20 cellular contexts compared by ENCODE assay signal in the genomic region with DNA sequence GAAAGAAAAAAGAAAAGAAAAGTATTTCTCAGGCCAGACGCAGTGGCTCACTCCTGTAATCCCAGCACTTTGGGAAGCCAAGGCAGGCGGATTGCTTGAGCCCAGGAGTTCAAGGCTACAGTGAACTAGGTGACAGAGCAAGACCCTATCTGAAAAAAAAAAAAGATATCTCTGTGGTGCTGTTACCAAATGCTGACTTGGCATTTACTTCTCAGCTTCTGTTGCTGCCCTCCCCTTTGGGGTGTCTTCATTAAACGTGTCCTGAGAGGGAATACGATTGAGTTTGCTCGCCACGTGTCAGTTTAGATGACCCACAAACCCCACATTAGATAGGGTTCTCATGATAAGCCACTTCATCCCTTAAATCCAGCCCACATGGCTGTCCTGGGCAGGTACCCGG. TPM values are rescaled to one million over a fixed set of nuclear protein-coding genes. Genes with fewer than 3 reads are reported as not detected.
DNase-seq lines count a peak whose midpoint lies in the region; ATAC-seq, FAIRE-seq and TF ChIP-seq lines count a peak whose summit lies in the region.
"Had no signal": no experiment of that assay in that cellular context is flagged by ENCODE, and none has a peak within 500 bp of the region (broad histone marks: within the 10 kb centered on the region; RNA-seq: fewer than 3 reads in every experiment).

No MANE protein-coding gene starts in this region.

- no peaks in the 10 kb centered on the region for H3K9me3 ChIP-seq in HepG2 (ENCODE audit: low read length)
- H3K9me3 ChIP-seq in right lobe of liver, result no peaks in the 10 kb centered on the region
- H3K9me3 ChIP-seq in SK-N-MC (ENCODE audit: low read depth, low read length), result no peaks in the 10 kb centered on the region
- H3K9me3 ChIP-seq in testis, result no peaks in the 10 kb centered on the region
- H3K9me3 ChIP-seq: BLaER1, Caco-2 had no signal

- no peak for ATAC-seq in HepG2
- no peak for ATAC-seq in right lobe of liver
- ATAC-seq in HG02763 (IDR thresholded peaks at IDR 0.05; ENCODE audit: unreplicated experiment), result no peak
- ATAC-seq: CD8-positive, alpha-beta T cell; GM12878; HCT116 had no signal

- WGBS in HepG2 (ENCODE audit: low lambda C conversion rate), result 57% methylated on average over 7 of the region's 7 CpGs
- 72% methylated on average over 6 of the region's 7 CpGs for WGBS in right lobe of liver (ENCODE audit: insufficient coverage, low coverage, low lambda C conversion rate, missing lambda C conversion rate)
- 35 to 37% methylated on average over 6 to 7 of the region's 7 CpGs for WGBS in testis, 2 donors

- H3K27me3 ChIP-seq in HepG2 (ENCODE audit: control insufficient read depth in 1 of 2, insufficient read depth in 2 of 2, low read length in 2 of 2) (peaks cover 0 to 6% of the 10 kb centered on the region in 2 experiments; a peak in 1 of 5 replicates), right lobe of liver (no peaks in the 10 kb centered on the region), testis (no peaks in the 10 kb centered on the region)
- H3K27me3 ChIP-seq: BLaER1 had no signal

- CTCF ChIA-PET in HepG2 (lab: Yijun Ruan, JAX; ENCODE audit: low intra/inter-chr PET ratio, low total read pairs), result no interaction called here

- H3K79me2 ChIP-seq in HepG2 (ENCODE audit: insufficient read depth, low read length), result no peaks in the 10 kb centered on the region

- POLR2A ChIA-PET in HepG2 (lab: Yijun Ruan, JAX), result no interaction called here

- H3K4me3 ChIP-seq in HepG2 (replicated peaks in 1 of 3; ENCODE audit: insufficient read depth in 1 of 3, low read depth in 2 of 3, low read length in 3 of 3) (no peak overlapping the region), right lobe of liver (no peak overlapping the region), SK-N-MC (no peak overlapping the region), testis (no peak overlapping the region)
- H3K4me3 ChIP-seq: BLaER1, GM12878, GM23248 had no signal

- no peaks in the 10 kb centered on the region for H4K20me1 ChIP-seq in HepG2 (ENCODE audit: insufficient read depth, low read length)
- H4K20me1 ChIP-seq: BLaER1 had no signal

- TF ChIP-seq CTCF in HepG2 (CRISPR knock-in tag; IDR thresholded peaks at IDR 0.05) (no peak), right lobe of liver (IDR thresholded peaks at IDR 0.05) (no peak), testis (IDR thresholded peaks at IDR 0.05) (no peak)

- H3K9ac ChIP-seq in HepG2 (ENCODE audit: insufficient read depth, low read depth, low read length) (no peak overlapping the region), SK-N-MC (ENCODE audit: insufficient read length) (peak overlapping the region; percentile 18)
- H3K9ac ChIP-seq: BLaER1, GM23248 had no signal

- TF ChIP-seq POLR2A in HepG2 (IDR thresholded peaks at IDR 0.05; ENCODE audit: insufficient read depth in 1 of 2, low read depth in 2 of 2, low read length in 2 of 2), result no peak
- no peak for TF ChIP-seq POLR2A in right lobe of liver (IDR thresholded peaks at IDR 0.05)
- no peak for TF ChIP-seq POLR2A in testis (IDR thresholded peaks at IDR 0.05)

- BruUV-seq in HepG2 (replicated peaks; lab: Mats Ljungman, UMichigan), result no TSS peak

- no peak for FAIRE-seq in HepG2 (lab: Jason Lieb, UNC)
- FAIRE-seq: GM12878, GM19239 had no signal

- no peak for TF ChIP-seq RAD21 in HepG2 (CRISPR knock-in tag; IDR thresholded peaks at IDR 0.05)

- DNase-seq in HepG2 (ENCODE audit: low spot score) (no peak), right lobe of liver (no peak), SK-N-MC (ENCODE audit: low read depth, low spot score) (no peak), testis (no peak), putamen (ENCODE audit: low spot score) (no peak)
- DNase-seq: 8988T; Caco-2; CD4-positive, CD25-positive, alpha-beta regulatory T cell; CD8-positive, alpha-beta T cell; DMS153; EL; GDM1; GM23248; H9 had no signal

- H3K27ac ChIP-seq in HepG2 (ENCODE audit: extremely low read length, insufficient read depth, low read length) (no peak overlapping the region), right lobe of liver (no peak overlapping the region), SK-N-MC (peak overlapping the region; percentile 63), testis (peak overlapping the region; percentile 35 to 43)
- H3K27ac ChIP-seq: BLaER1, C4-2B, GM23248 had no signal

- H3K36me3 ChIP-seq in HepG2 (replicated peaks in 1 of 2; ENCODE audit: control insufficient read depth in 1 of 2, insufficient read depth in 2 of 2, low read length in 2 of 2) (no peaks in the 10 kb centered on the region), right lobe of liver (no peaks in the 10 kb centered on the region), SK-N-MC (ENCODE audit: insufficient read depth, low read length) (no peaks in the 10 kb centered on the region), testis (ENCODE audit: low read depth, missing control alignments) (no peaks in the 10 kb centered on the region)
- H3K36me3 ChIP-seq: BLaER1 had no signal

- no peak overlapping the region for H2AFZ ChIP-seq in HepG2 (ENCODE audit: low read length)
- H2AFZ ChIP-seq: GM23248 had no signal

- H3K4me2 ChIP-seq in HepG2 (ENCODE audit: low read depth, low read length), result no peak overlapping the region
- H3K4me2 ChIP-seq: BLaER1 had no signal

- H3K4me1 ChIP-seq in HepG2 (ENCODE audit: insufficient read depth, low read length) (peaks cover 15% of the 10 kb centered on the region), right lobe of liver (peaks cover 0 to 9% (median 4%) of the 10 kb centered on the region in 4 donors), testis (peaks cover 11% of the 10 kb centered on the region)

- in situ Hi-C loops in HepG2 (cut with HindIII; ENCODE audit: extremely low pct_ligation_motif_present, low pct_unique_long_range_greater_than_20kb), result no loop called here

- TF ChIP-seq EP300 in HepG2 (IDR thresholded peaks at IDR 0.05; ENCODE audit: low read depth in 2 of 2, low read length in 2 of 2), result no peak
- TF ChIP-seq EP300 in HepG2 (CRISPR knock-in tag; IDR thresholded peaks at IDR 0.05; ENCODE audit: borderline replicate concordance), result no peak

- intact Hi-C loops in HepG2 (cut with micrococcal nuclease; ENCODE audit: unreplicated experiment), result loop anchor here (10.0 kb wide), 1 partner anchor 492 kb away; no protein-coding TSS in a partner anchor
- intact Hi-C loops in right lobe of liver (cut with DNase I), result no loop called here
- intact Hi-C loops in testis (cut with DNase I; ENCODE audit: low total_unique reads), result no loop called here

RNA-seq across cellular contexts. Expression of gene POLR3B, which starts 4.4 kb away (rescaled TPM):
- total RNA-seq in HepG2 (2016; rRNA removed; fragmentation: Illumina TruSeq; extraction: Trizol), result 13.1 and 22.9 TPM in 2 replicates
- total RNA-seq in HepG2 (2016; cell fraction: cytosol; rRNA removed; fragmentation: Illumina TruSeq; extraction: Trizol; ENCODE audit: low read depth), result 1.1 and 1.4 TPM in 2 replicates
- 13.2 and 22.1 TPM in 2 replicates for total RNA-seq in HepG2 (2016; cell fraction: insoluble cytoplasmic fraction; rRNA removed; fragmentation: Illumina TruSeq; extraction: Trizol)
- 3.1 and 3.8 TPM in 2 replicates for total RNA-seq in HepG2 (2016; cell fraction: membrane; rRNA removed; fragmentation: Illumina TruSeq; extraction: Trizol)
- 13.2 and 13.8 TPM in 2 replicates for total RNA-seq in HepG2 (2016; cell fraction: nucleus; rRNA removed; fragmentation: Illumina TruSeq; extraction: Trizol)
- 4.0 and 4.8 TPM in 2 replicates for polyA plus RNA-seq in HepG2 (2011; rRNA removed)
- polyA plus RNA-seq in HepG2 (2011; cell fraction: cytosol; rRNA removed), result 2.9 and 4.1 TPM in 2 replicates
- 2.0 and 2.7 TPM in 2 replicates for polyA plus RNA-seq in HepG2 (2011; cell fraction: nucleus; rRNA removed)
- 5.3 and 7.7 TPM in 2 replicates for polyA plus RNA-seq in HepG2 (2012)
- polyA plus RNA-seq in HepG2 (2016; cell fraction: cytosol; fragmentation: Illumina TruSeq; extraction: Trizol; ENCODE audit: low read depth), result 0.49 and 0.57 TPM in 2 replicates
- 14.8 and 15.7 TPM in 2 replicates for polyA plus RNA-seq in HepG2 (2016; cell fraction: insoluble cytoplasmic fraction; fragmentation: Illumina TruSeq; extraction: Trizol; ENCODE audit: low read depth)
- polyA plus RNA-seq in HepG2 (2016; cell fraction: membrane; fragmentation: Illumina TruSeq; extraction: Trizol; ENCODE audit: low read depth), result 1.3 and 1.4 TPM in 2 replicates
- polyA plus RNA-seq in HepG2 (2016; cell fraction: nucleus; fragmentation: Illumina TruSeq; extraction: Trizol; ENCODE audit: insufficient read depth, low read depth), result 6.5 and 7.8 TPM in 2 replicates
- 5.8 and 15.3 TPM in 2 replicates for polyA minus RNA-seq in HepG2 (2011; rRNA and poly(A)+ RNA removed; ENCODE audit: low replicate concordance)
- polyA minus RNA-seq in HepG2 (2011; cell fraction: cytosol; rRNA and poly(A)+ RNA removed), result 6.1 and 6.5 TPM in 2 replicates
- 19.1 and 22.5 TPM in 2 replicates for polyA minus RNA-seq in HepG2 (2011; cell fraction: nucleus; rRNA and poly(A)+ RNA removed)
- 10 to 100 TPM in 1 of 6 experiments, 1 to 10 TPM in 5; 6.8 to 10.9 (median 8.7) TPM for total RNA-seq in right lobe of liver
- 10 to 100 TPM; 13.0 to 15.3 TPM for total RNA-seq in testis
- 9.1 TPM for polyA plus RNA-seq in testis (ENCODE audit: insufficient read depth, low read depth, low replicate concordance)

RNA-seq across cellular contexts. Expression of gene TCP11L2, which starts 50.6 kb away (rescaled TPM):
- total RNA-seq in HepG2 (2016; rRNA removed; fragmentation: Illumina TruSeq; extraction: Trizol) (4.6 TPM in 2 replicates), right lobe of liver (10 to 100 TPM in 3 of 6 experiments, 1 to 10 TPM in 3; 7.3 to 14.2 (median 10.5) TPM), testis (10 to 100 TPM; 31.0 to 33.9 TPM)
- 1.1 and 1.3 TPM in 2 replicates for total RNA-seq in HepG2 (2016; cell fraction: cytosol; rRNA removed; fragmentation: Illumina TruSeq; extraction: Trizol; ENCODE audit: low read depth)
- total RNA-seq in HepG2 (2016; cell fraction: insoluble cytoplasmic fraction; rRNA removed; fragmentation: Illumina TruSeq; extraction: Trizol), result 3.7 and 4.3 TPM in 2 replicates
- 1.4 and 2.2 TPM in 2 replicates for total RNA-seq in HepG2 (2016; cell fraction: membrane; rRNA removed; fragmentation: Illumina TruSeq; extraction: Trizol)
- 5.1 and 5.6 TPM in 2 replicates for total RNA-seq in HepG2 (2016; cell fraction: nucleus; rRNA removed; fragmentation: Illumina TruSeq; extraction: Trizol)
- polyA plus RNA-seq in HepG2 (2011; rRNA removed) (24.1 and 29.2 TPM in 2 replicates), testis (ENCODE audit: insufficient read depth, low read depth, low replicate concordance) (15.8 TPM)
- polyA plus RNA-seq in HepG2 (2011; cell fraction: cytosol; rRNA removed), result 10.5 and 16.7 TPM in 2 replicates
- 21.9 and 33.5 TPM in 2 replicates for polyA plus RNA-seq in HepG2 (2011; cell fraction: nucleus; rRNA removed)
- 16.7 and 20.6 TPM in 2 replicates for polyA plus RNA-seq in HepG2 (2012)
- 0.17 and 0.33 TPM in 2 replicates for polyA plus RNA-seq in HepG2 (2016; cell fraction: cytosol; fragmentation: Illumina TruSeq; extraction: Trizol; ENCODE audit: low read depth)
- polyA plus RNA-seq in HepG2 (2016; cell fraction: insoluble cytoplasmic fraction; fragmentation: Illumina TruSeq; extraction: Trizol; ENCODE audit: low read depth), result 1.5 and 1.6 TPM in 2 replicates
- polyA plus RNA-seq in HepG2 (2016; cell fraction: membrane; fragmentation: Illumina TruSeq; extraction: Trizol; ENCODE audit: low read depth), result 0.25 and 0.38 TPM in 2 replicates
- polyA plus RNA-seq in HepG2 (2016; cell fraction: nucleus; fragmentation: Illumina TruSeq; extraction: Trizol; ENCODE audit: insufficient read depth, low read depth), result 4.4 and 4.8 TPM in 2 replicates
- polyA minus RNA-seq in HepG2 (2011; rRNA and poly(A)+ RNA removed; ENCODE audit: low replicate concordance), result 9.5 and 54.7 TPM in 2 replicates
- 41.0 and 60.4 TPM in 2 replicates for polyA minus RNA-seq in HepG2 (2011; cell fraction: cytosol; rRNA and poly(A)+ RNA removed)
- polyA minus RNA-seq in HepG2 (2011; cell fraction: nucleus; rRNA and poly(A)+ RNA removed), result 73.6 and 109 TPM in 2 replicates

Comparison
In these comparisons a context has a peak if more than half of its experiments do, and no peak if none do; other contexts are left out.
1. H3K27ac ChIP-seq: peak in SK-N-MC (single experiment) and testis (2 of 2); none in HepG2 (single experiment) and right lobe of liver (0 of 3).